Comparison of ENCODE assay signal across 11 cellular contexts in genomic region chr22:37697540-37697835, GRCh38. TPM values are rescaled to one million over a fixed set of nuclear protein-coding genes. Genes with fewer than 3 reads are reported as not detected.
DNase-seq lines count a peak whose midpoint lies in the region; ATAC-seq lines count a peak whose summit lies in the region.
"Had no signal": no experiment of that assay in that cellular context is flagged by ENCODE, and none has a peak within 500 bp of the region (broad histone marks: within the 10 kb centered on the region; RNA-seq: fewer than 3 reads in every experiment).

No MANE protein-coding gene starts in this region.

- H3K27ac ChIP-seq in ACC112 (ENCODE audit: low read depth, low read length) (no peak overlapping the region), SJCRH30 (no peak overlapping the region), mesenchymal stem cell (ENCODE audit: low read length, poor library complexity, severe bottlenecking) (no peak overlapping the region)
- H3K27ac ChIP-seq: right lobe of liver, testis had no signal

- no peaks in the 10 kb centered on the region for H3K36me3 ChIP-seq in ACC112 (ENCODE audit: insufficient read depth, low read length)
- H3K36me3 ChIP-seq in SJCRH30, result no peaks in the 10 kb centered on the region
- H3K36me3 ChIP-seq in mesenchymal stem cell (ENCODE audit: control insufficient read depth in 1 of 2, insufficient read depth in 2 of 2, low read depth in 1 of 2, low read length in 2 of 2), result peaks cover 16 to 21% of the 10 kb centered on the region in 2 experiments

- H3K79me1 ChIP-seq in mesenchymal stem cell (replicated peaks; ENCODE audit: low read length, poor library complexity, severe bottlenecking), result no peaks in the 10 kb centered on the region

- H3K27me3 ChIP-seq in ACC112 (ENCODE audit: insufficient read depth, low read length) (no peaks in the 10 kb centered on the region), SJCRH30 (no peaks in the 10 kb centered on the region), mesenchymal stem cell (ENCODE audit: control insufficient read depth in 1 of 2, insufficient read depth in 1 of 2, low read length in 2 of 2) (no peaks in the 10 kb centered on the region)
- H3K27me3 ChIP-seq: body of pancreas, right lobe of liver, testis had no signal

- peak overlapping the region; percentile 18 to 57 for H2BK12ac ChIP-seq in mesenchymal stem cell (ENCODE audit: low read length in 2 of 2)

- no peak overlapping the region for H2BK5ac ChIP-seq in mesenchymal stem cell (ENCODE audit: low read depth, low read length, poor library complexity, severe bottlenecking)

- no peak for ATAC-seq in GM21360 (IDR thresholded peaks at IDR 0.05; ENCODE audit: unreplicated experiment)

- no peak overlapping the region for H2BK15ac ChIP-seq in mesenchymal stem cell (ENCODE audit: low read depth, poor library complexity, severe bottlenecking)

- no peak overlapping the region for H4K8ac ChIP-seq in mesenchymal stem cell (ENCODE audit: low read length)

- H3K9me3 ChIP-seq in SJCRH30 (replicated peaks) (no peaks in the 10 kb centered on the region), mesenchymal stem cell (ENCODE audit: control insufficient read depth, low read length) (no peaks in the 10 kb centered on the region)
- H3K9me3 ChIP-seq: body of pancreas, right lobe of liver, testis had no signal

- H4K91ac ChIP-seq in mesenchymal stem cell (ENCODE audit: low read length), result peak overlapping the region; percentile 9

- H3K9ac ChIP-seq in mesenchymal stem cell (ENCODE audit: low read length), result no peak overlapping the region

- H2AFZ ChIP-seq in ACC112 (ENCODE audit: low read length, unreplicated experiment) (no peak overlapping the region), mesenchymal stem cell (ENCODE audit: low read depth, low read length) (peak overlapping the region; percentile 62)

- no peak overlapping the region for H3K18ac ChIP-seq in mesenchymal stem cell (ENCODE audit: low read depth in 1 of 2, low read length in 2 of 2)

- WGBS in mesenchymal stem cell, result 20% methylated on average over 1 of the region's 3 CpGs

- peak overlapping the region; percentile 68 for H3K4me3 ChIP-seq in ACC112 (ENCODE audit: low read depth, low read length)
- H3K4me3 ChIP-seq in SJCRH30, result peak overlapping the region; percentile 47
- no peak overlapping the region for H3K4me3 ChIP-seq in mesenchymal stem cell (ENCODE audit: insufficient read depth in 1 of 2, low read depth in 1 of 2, low read length in 2 of 2)
- H3K4me3 ChIP-seq: body of pancreas, right lobe of liver, testis had no signal

- no peak overlapping the region for H3K23ac ChIP-seq in mesenchymal stem cell (ENCODE audit: low read length in 2 of 2)

- no peak overlapping the region for H3K14ac ChIP-seq in mesenchymal stem cell (ENCODE audit: low read length in 2 of 2)

- H3K4ac ChIP-seq in mesenchymal stem cell (ENCODE audit: low read depth in 1 of 2, low read length in 2 of 2), result no peak overlapping the region

- no peak overlapping the region for H2BK120ac ChIP-seq in mesenchymal stem cell (ENCODE audit: low read depth, low read length)

- no peak overlapping the region for H2AK5ac ChIP-seq in mesenchymal stem cell (ENCODE audit: low read length, severe bottlenecking)

- DNase-seq in SJCRH30, result no peak
- DNase-seq in mesenchymal stem cell, result no peak
- DNase-seq in Ammon's horn (ENCODE audit: low spot score), result no peak
- DNase-seq in islet precursor cell, result no peak
- DNase-seq: activated CD4-positive, CD25-positive, alpha-beta regulatory T cell treated with anti-CD3 and anti-CD28 coated beads, Interleukin-2, amount 50 U/mL, for 72 hours; body of pancreas; NCI-H2107; right lobe of liver; testis had no signal

- peaks cover 11% of the 10 kb centered on the region for H3K4me1 ChIP-seq in ACC112 (ENCODE audit: control insufficient read depth, insufficient read depth, low read length, unreplicated experiment)
- H3K4me1 ChIP-seq in SJCRH30, result no peaks in the 10 kb centered on the region
- peaks cover 9% of the 10 kb centered on the region for H3K4me1 ChIP-seq in mesenchymal stem cell (ENCODE audit: control insufficient read depth, insufficient read depth, low read depth, low read length)
- H3K4me1 ChIP-seq: right lobe of liver had no signal

- no peaks in the 10 kb centered on the region for H3K79me2 ChIP-seq in ACC112 (ENCODE audit: control insufficient read depth, insufficient read depth, low read length, unreplicated experiment)

- peak overlapping the region; percentile 73 for H3K4me2 ChIP-seq in mesenchymal stem cell (ENCODE audit: low read length, poor library complexity, severe bottlenecking)

RNA-seq across cellular contexts. Expression of gene TRIOBP, which starts 0.6 kb away (rescaled TPM):
- 16.8 and 17.0 TPM in 2 replicates for total RNA-seq in SJCRH30 (2014; rRNA removed; shearing (Covaris generic))
- 67.0 TPM for polyA plus RNA-seq in mesenchymal stem cell (2013, experiment 1 of 2)
- polyA plus RNA-seq in mesenchymal stem cell (2013, experiment 2 of 2), result 64.8 TPM

RNA-seq across cellular contexts. Expression of gene NOL12, which starts 11.3 kb away (rescaled TPM):
- 26.2 and 28.3 TPM in 2 replicates for total RNA-seq in SJCRH30 (2014; rRNA removed; shearing (Covaris generic))
- 14.9 TPM for polyA plus RNA-seq in mesenchymal stem cell (2013, experiment 1 of 2)
- 13.9 TPM for polyA plus RNA-seq in mesenchymal stem cell (2013, experiment 2 of 2)

RNA-seq across cellular contexts. Expression of gene LGALS1, which starts 22.1 kb away (rescaled TPM):
- 671 and 890 TPM in 2 replicates for total RNA-seq in SJCRH30 (2014; rRNA removed; shearing (Covaris generic))
- polyA plus RNA-seq in mesenchymal stem cell (2013, experiment 1 of 2), result 4,707 TPM
- 4,802 TPM for polyA plus RNA-seq in mesenchymal stem cell (2013, experiment 2 of 2)

RNA-seq across cellular contexts. Expression of gene PDXP, which starts 39.0 kb away (rescaled TPM):
- total RNA-seq in SJCRH30 (2014; rRNA removed; shearing (Covaris generic)), result 43.3 and 48.3 TPM in 2 replicates
- 7.5 TPM for polyA plus RNA-seq in mesenchymal stem cell (2013, experiment 1 of 2)
- 6.7 TPM for polyA plus RNA-seq in mesenchymal stem cell (2013, experiment 2 of 2)

RNA-seq across cellular contexts. Expression of gene SH3BP1, which starts 58.0 kb away (rescaled TPM):
- total RNA-seq in SJCRH30 (2014; rRNA removed; shearing (Covaris generic)), result 6.1 and 6.3 TPM in 2 replicates
- 15.4 TPM for polyA plus RNA-seq in mesenchymal stem cell (2013, experiment 1 of 2)
- polyA plus RNA-seq in mesenchymal stem cell (2013, experiment 2 of 2), result 15.0 TPM

Comparison
In these comparisons a context has a peak if more than half of its experiments do, and no peak if none do; other contexts are left out.
1. H3K4me3 ChIP-seq: peak in ACC112 (single experiment) and SJCRH30 (single experiment); none in mesenchymal stem cell (0 of 2).